Comparison of ENCODE assay signal across 8 cellular contexts in genomic region chr5:158695595-158696330, GRCh38.
DNase-seq lines count a peak whose midpoint lies in the region; ATAC-seq, FAIRE-seq and TF ChIP-seq lines count a peak whose summit lies in the region.

No MANE protein-coding gene starts in this region.

- no peak overlapping the region for H2AFZ ChIP-seq in KMS-11 (ENCODE audit: low read depth)

- H4K20me1 ChIP-seq in KMS-11 (ENCODE audit: insufficient read depth) = no peaks in the 10 kb centered on the region

- ATAC-seq in GM21786 (IDR thresholded peaks at IDR 0.05; ENCODE audit: unreplicated experiment) = peak; percentile 94

- no peaks in the 10 kb centered on the region for H3K27me3 ChIP-seq in KMS-11 (ENCODE audit: insufficient read depth, low read depth)
- H3K27me3 ChIP-seq in SJSA1 (replicated peaks) = no peaks in the 10 kb centered on the region

- intact Hi-C loops in posterior cingulate gyrus (cut with DNase I) = loop anchor here (1.0 to 10.0 kb wide), 2 partner anchors 411 to 521 kb away; no protein-coding TSS in a partner anchor

- H3K9me3 ChIP-seq in SJSA1 (replicated peaks) = no peaks in the 10 kb centered on the region

- no peak overlapping the region for H3K4me2 ChIP-seq in KMS-11

- no peaks in the 10 kb centered on the region for H3K4me1 ChIP-seq in KMS-11 (ENCODE audit: low read depth, poor library complexity, severe bottlenecking)
- H3K4me1 ChIP-seq in SJSA1 (replicated peaks) = peaks cover 52% of the 10 kb centered on the region

- H3K36me3 ChIP-seq in KMS-11 (ENCODE audit: insufficient read depth) (no peaks in the 10 kb centered on the region), SJSA1 (no peaks in the 10 kb centered on the region)

- DNase-seq in SJSA1 (ENCODE audit: low read depth in 1 of 2, low spot score in 2 of 2) (peak; percentile 83 to 84), glomerular visceral epithelial cell (ENCODE audit: extremely low spot score) (peak; percentile 73), posterior cingulate gyrus (peak; percentile 38 to 96 (median 80)), ureter (ENCODE audit: low spot score) (peak; percentile 71)
- peak; percentile 47 for DNase-seq in activated gamma-delta T cell treated with anti-CD3 and anti-CD28 coated beads, Interleukin-2, amount 50 U/mL, for 16 hours (ENCODE audit: low read depth)

- no peaks in the 10 kb centered on the region for H3K79me2 ChIP-seq in KMS-11 (ENCODE audit: insufficient read depth, low read depth)

- FAIRE-seq in G401.6 (lab: Jason Lieb, UNC) = peak; percentile 13

- H3K9ac ChIP-seq in KMS-11 = no peak overlapping the region

- H3K27ac ChIP-seq in KMS-11 (no peak overlapping the region), SJSA1 (no peak overlapping the region)

- TF ChIP-seq CTCF in KMS-11 (conservative IDR thresholded peaks at IDR 0.05; ENCODE audit: low read depth, low read length) = peak; percentile 87

- no peak overlapping the region for H3K4me3 ChIP-seq in KMS-11 (IDR thresholded peaks at IDR 0.05; ENCODE audit: insufficient read depth, low read depth, low read length)
- H3K4me3 ChIP-seq in SJSA1 = no peak overlapping the region
